ENCODE assay signal across 28 cellular contexts in the genomic region with DNA sequence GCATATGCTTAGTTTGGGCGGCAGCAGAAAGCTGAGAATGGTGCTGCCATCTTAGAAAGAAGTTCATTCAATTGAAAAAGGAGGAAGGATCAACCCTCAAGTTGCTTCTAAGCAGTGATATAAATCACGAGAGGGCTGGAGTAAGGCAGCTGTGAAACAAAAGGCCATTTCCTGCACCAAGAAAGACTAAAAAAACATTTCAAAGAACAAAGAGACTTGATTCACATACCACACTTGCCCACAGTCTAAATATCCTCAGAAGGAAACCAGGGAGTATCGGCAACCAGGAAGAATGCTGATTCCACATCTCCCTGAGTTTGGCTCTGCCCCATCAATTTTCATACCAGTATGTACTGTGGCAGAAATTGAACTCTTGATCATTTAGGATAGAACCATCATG.
"Had no signal": no experiment of that assay in that cellular context is flagged by ENCODE, and none has a peak within 500 bp of the region (broad histone marks: within the 10 kb centered on the region; RNA-seq: fewer than 3 reads in every experiment).

No MANE protein-coding gene starts in this region.

- H3K27ac Mint-ChIP-seq: immature natural killer cell; naive B cell; natural killer cell treated with Interleukin-12 subunit alpha and Interleukin-12 subunit beta and Interleukin-15 and Interleukin-18, amount 100 ng/mL, for 72 hours; progenitor cell of endocrine pancreas; stimulated activated naive B cell treated with anti-CD40 and anti-IgM and Interleukin-4, amounts not matched to agents 10 μg/mL and 1 μg/mL and 100 μg/mL, for 72 hours; stimulated activated naive CD8-positive, alpha-beta T cell treated with anti-CD3 and anti-CD28 coated beads, Interleukin-15, Interleukin-2, amounts not matched to agents 100 ng/mL and 50 ng/mL, for 24 hours had no signal

- H3K27me3 ChIP-seq: esophagus squamous epithelium, neutrophil, right atrium auricular region, spleen, transverse colon, upper lobe of right lung, vagina had no signal

- H3K9me3 ChIP-seq: esophagus squamous epithelium, lower lobe of right lung, neutrophil, pancreas, right atrium auricular region, spleen, thoracic aorta, transverse colon, upper lobe of right lung, vagina had no signal

- H3K4me3 ChIP-seq: dorsolateral prefrontal cortex, esophagus squamous epithelium, lower lobe of right lung, pancreas, right atrium auricular region, skin epidermis, spleen, thoracic aorta, transverse colon, upper lobe of right lung, vagina had no signal

- H3K27me3 Mint-ChIP-seq: naive B cell; progenitor cell of endocrine pancreas; stimulated activated naive B cell treated with anti-CD40 and anti-IgM and Interleukin-4, amounts not matched to agents 10 μg/mL and 1 μg/mL and 100 μg/mL, for 72 hours had no signal

- H3K36me3 Mint-ChIP-seq: immature natural killer cell; naive B cell; natural killer cell treated with Interleukin-12 subunit alpha and Interleukin-12 subunit beta and Interleukin-15 and Interleukin-18, amount 100 ng/mL, for 72 hours; stimulated activated naive B cell treated with anti-CD40 and anti-IgM and Interleukin-4, amounts not matched to agents 10 μg/mL and 1 μg/mL and 100 μg/mL, for 72 hours had no signal

- H3K36me3 ChIP-seq: neutrophil, pancreas, right atrium auricular region, spleen, thoracic aorta, transverse colon, upper lobe of right lung had no signal

- H3K9me3 Mint-ChIP-seq: immature natural killer cell; naive B cell; natural killer cell treated with Interleukin-12 subunit alpha and Interleukin-12 subunit beta and Interleukin-15 and Interleukin-18, amount 100 ng/mL, for 72 hours; neural crest cell; stimulated activated naive B cell treated with anti-CD40 and anti-IgM and Interleukin-4, amounts not matched to agents 10 μg/mL and 1 μg/mL and 100 μg/mL, for 72 hours; stimulated activated naive CD8-positive, alpha-beta T cell treated with anti-CD3 and anti-CD28 coated beads, Interleukin-15, Interleukin-2, amounts not matched to agents 100 ng/mL and 50 ng/mL, for 24 hours had no signal

- DNase-seq: cerebellar nuclear complex; cortex of kidney; dorsolateral prefrontal cortex; effector CD4-positive, alpha-beta T cell; erythroblast; esophagus squamous epithelium; hypothalamus; immature natural killer cell; islet precursor cell; kidney glomerular epithelial cell; left colon; left ventricle myocardium superior; lower lobe of right lung; naive B cell; pancreas; spleen; stimulated activated naive B cell treated with anti-CD40 and anti-IgM and Interleukin-4, amounts not matched to agents 10 μg/mL and 1 μg/mL and 100 μg/mL, for 72 hours; transverse colon; upper lobe of right lung had no signal

- H3K4me1 ChIP-seq: esophagus squamous epithelium, lower lobe of right lung, pancreas, right atrium auricular region, spleen, transverse colon, upper lobe of right lung, vagina had no signal

- H3K4me1 Mint-ChIP-seq: immature natural killer cell; naive B cell; stimulated activated naive B cell treated with anti-CD40 and anti-IgM and Interleukin-4, amounts not matched to agents 10 μg/mL and 1 μg/mL and 100 μg/mL, for 72 hours had no signal

- H3K27ac ChIP-seq: dorsolateral prefrontal cortex, esophagus squamous epithelium, lower lobe of right lung, neutrophil, pancreas, right atrium auricular region, skin epidermis, spleen, thoracic aorta, transverse colon, upper lobe of right lung, vagina had no signal

- H3K4me3 Mint-ChIP-seq: immature natural killer cell; naive B cell; natural killer cell treated with Interleukin-12 subunit alpha and Interleukin-12 subunit beta and Interleukin-15 and Interleukin-18, amount 100 ng/mL, for 72 hours; neural crest cell; stimulated activated naive B cell treated with anti-CD40 and anti-IgM and Interleukin-4, amounts not matched to agents 10 μg/mL and 1 μg/mL and 100 μg/mL, for 72 hours; stimulated activated naive CD8-positive, alpha-beta T cell treated with anti-CD3 and anti-CD28 coated beads, Interleukin-15, Interleukin-2, amounts not matched to agents 100 ng/mL and 50 ng/mL, for 24 hours had no signal
